Comparison of ENCODE assay signal across 9 cellular contexts in genomic region chr15:66707310-66708160, GRCh38. TPM values are rescaled to one million over a fixed set of nuclear protein-coding genes. Genes with fewer than 3 reads are reported as not detected.
DNase-seq lines count a peak whose midpoint lies in the region; TF ChIP-seq lines count a peak whose summit lies in the region.
"Had no signal": no experiment of that assay in that cellular context is flagged by ENCODE, and none has a peak within 500 bp of the region (broad histone marks: within the 10 kb centered on the region; RNA-seq: fewer than 3 reads in every experiment).

No MANE protein-coding gene starts in this region.

- no peak for TF ChIP-seq EP300 in esophagus muscularis mucosa (IDR thresholded peaks at IDR 0.05)

- intact Hi-C loops in esophagus muscularis mucosa (cut with DNase I): no loop called here

- H3K4ac ChIP-seq in neuronal stem cell (ENCODE audit: low read length): no peak overlapping the region

- no peak overlapping the region for H2BK15ac ChIP-seq in neuronal stem cell (ENCODE audit: low read length)

- no peak overlapping the region for H4K8ac ChIP-seq in neuronal stem cell (ENCODE audit: low read depth, low read length)

- H3K4me3 ChIP-seq in esophagus muscularis mucosa: peak overlapping the region; percentile 3 to 49 (median 26)
- no peak overlapping the region for H3K4me3 ChIP-seq in neuronal stem cell (ENCODE audit: low read length in 2 of 2)

- no peak overlapping the region for H2AK5ac ChIP-seq in neuronal stem cell (ENCODE audit: low read depth, low read length)

- no peak overlapping the region for H3K4me2 ChIP-seq in neuronal stem cell (ENCODE audit: insufficient read depth, low read length, poor library complexity, severe bottlenecking)

- no peak overlapping the region for H2BK5ac ChIP-seq in neuronal stem cell (ENCODE audit: low read length)

- H3K79me1 ChIP-seq in neuronal stem cell (ENCODE audit: low read depth, low read length): no peaks in the 10 kb centered on the region

- no peak overlapping the region for H3K18ac ChIP-seq in neuronal stem cell (ENCODE audit: low read length)

- peaks cover 49 to 82% (median 74%) of the 10 kb centered on the region in 4 donors for H3K4me1 ChIP-seq in esophagus muscularis mucosa
- H3K4me1 ChIP-seq in neuronal stem cell (ENCODE audit: control insufficient read depth in 2 of 2, insufficient read depth in 1 of 2, low read depth in 1 of 2, low read length in 2 of 2): peaks cover 25 to 36% of the 10 kb centered on the region in 2 donors

- H3K14ac ChIP-seq in neuronal stem cell (ENCODE audit: low read length): no peak overlapping the region

- H2AFZ ChIP-seq in neuronal stem cell (ENCODE audit: low read length): no peak overlapping the region

- H3K27ac ChIP-seq in esophagus muscularis mucosa (replicated peaks in 1 of 4): peak overlapping the region; percentile 70 to 91 (median 83)
- H3K27ac ChIP-seq in neuronal stem cell (replicated peaks; ENCODE audit: low read length): no peak overlapping the region

- no peak overlapping the region for H3K23ac ChIP-seq in neuronal stem cell (ENCODE audit: low read depth, low read length, poor library complexity)

- H2BK12ac ChIP-seq in neuronal stem cell (ENCODE audit: low read length): no peak overlapping the region

- peak in 2 of 3 experiments; percentile 15 to 22 for TF ChIP-seq CTCF in esophagus muscularis mucosa (IDR thresholded peaks at IDR 0.05)

- H3K36me3 ChIP-seq in esophagus muscularis mucosa (peaks cover 0 to 27% (median 0%) of the 10 kb centered on the region in 4 donors), neuronal stem cell (replicated peaks in 1 of 2; ENCODE audit: control insufficient read depth in 2 of 2, insufficient read depth in 2 of 2, low read length in 2 of 2) (peaks cover 0 to 2% of the 10 kb centered on the region in 2 donors)

- H3K27me3 ChIP-seq in esophagus muscularis mucosa: no peaks in the 10 kb centered on the region
- H3K27me3 ChIP-seq in neuronal stem cell (ENCODE audit: control insufficient read depth in 3 of 3, insufficient read depth in 3 of 3, low read depth in 1 of 3, low read length in 3 of 3): peaks cover 0 to 29% (median 0%) of the 10 kb centered on the region in 3 experiments

- no peak overlapping the region for H4K91ac ChIP-seq in neuronal stem cell (ENCODE audit: low read depth, low read length, poor library complexity)

- peak; percentile 89 for DNase-seq in D341Med (ENCODE audit: low spot score)
- DNase-seq in NCI-H446 treated with DMSO at 0.1 percent for 48 hours (lab: John Stamatoyannopoulos, UW): peak; percentile 94
- DNase-seq in esophagus muscularis mucosa (ENCODE audit: extremely low spot score): no peak
- DNase-seq in neuronal stem cell (ENCODE audit: low spot score): peak; percentile 60
- DNase-seq in SIG-M5 treated with dmso at 0.1 percent for 504 hours (lab: John Stamatoyannopoulos, UW; ENCODE audit: unreplicated experiment): no peak
- DNase-seq in activated effector memory CD4-positive, alpha-beta T cell treated with Interleukin-2 at 50 U/mL for 16 hours: no peak
- no peak for DNase-seq in NCI-H2196 treated with DMSO at 0.1 percent for 48 hours (lab: John Stamatoyannopoulos, UW; ENCODE audit: unreplicated experiment)
- DNase-seq in SKM-1 treated with dmso at 0.1 percent for 144 hours (lab: John Stamatoyannopoulos, UW; ENCODE audit: unreplicated experiment): no peak
- DNase-seq: stimulated activated CD8-positive, alpha-beta memory T cell treated with anti-CD3 and anti-CD28 coated beads, Interleukin-4, amount 100 ng/mL, for 48 hours had no signal

- H3K9ac ChIP-seq in neuronal stem cell (ENCODE audit: low read depth, low read length, poor library complexity): no peak overlapping the region

- 50% methylated on average over 16 of the region's 16 CpGs for WGBS in esophagus muscularis mucosa
- WGBS in neuronal stem cell (ENCODE audit: extremely low coverage in 2 of 2, insufficient read length in 2 of 2, insufficient replicate concordance in 1 of 2), 2 donors: no CpG with 5 or more reads among the region's 16 CpGs

- H2BK120ac ChIP-seq in neuronal stem cell (ENCODE audit: low read depth, low read length): no peak overlapping the region

- H3K9me3 ChIP-seq in esophagus muscularis mucosa (no peaks in the 10 kb centered on the region), neuronal stem cell (replicated peaks in 1 of 2; ENCODE audit: control insufficient read depth in 2 of 2, insufficient read depth in 1 of 2, low read depth in 1 of 2, low read length in 2 of 2) (no peaks in the 10 kb centered on the region)

- no peak for TF ChIP-seq POLR2A in esophagus muscularis mucosa (IDR thresholded peaks at IDR 0.05; ENCODE audit: low read depth)

RNA-seq across cellular contexts. Expression of gene SMAD6, which starts 5.5 kb away (rescaled TPM):
- total RNA-seq in esophagus muscularis mucosa: 10 to 100 TPM in 3 of 4 donors, 1 to 10 TPM in 1; 9.4 to 18.9 (median 14.3) TPM
- polyA plus RNA-seq in neuronal stem cell (2013, experiment 1 of 2): 0.98 TPM
- 1.0 TPM for polyA plus RNA-seq in neuronal stem cell (2013, experiment 2 of 2)

Comparison
In these comparisons a context has a peak if more than half of its experiments do, and no peak if none do; other contexts are left out.
1. DNase-seq: peak in D341Med (single experiment), NCI-H446 treated with DMSO at 0.1 percent for 48 hours (single experiment) and neuronal stem cell (single experiment); none in esophagus muscularis mucosa (single experiment), SIG-M5 treated with dmso at 0.1 percent for 504 hours (single experiment), activated effector memory CD4-positive, alpha-beta T cell treated with Interleukin-2 at 50 U/mL for 16 hours (single experiment), NCI-H2196 treated with DMSO at 0.1 percent for 48 hours (single experiment) and SKM-1 treated with dmso at 0.1 percent for 144 hours (single experiment).
2. H3K4me3 ChIP-seq: peak in esophagus muscularis mucosa (4 of 4); none in neuronal stem cell (0 of 2).